Comparison of ENCODE assay signal across 24 cellular contexts in genomic region chr9:126159661-126160060, GRCh38.
"Had no signal": no experiment of that assay in that cellular context is flagged by ENCODE, and none has a peak within 500 bp of the region (broad histone marks: within the 10 kb centered on the region; RNA-seq: fewer than 3 reads in every experiment).

No MANE protein-coding gene starts in this region.

- H3K9me3 ChIP-seq: ascending aorta, breast epithelium, neutrophil, SK-N-SH, suprapubic skin, upper lobe of left lung had no signal

- H3K9me2 ChIP-seq: SK-N-SH had no signal

- H3K27ac Mint-ChIP-seq: activated CD8-positive, alpha-beta T cell treated with anti-CD3 and anti-CD28 coated beads, Interleukin-2, amount 10 ng/mL, durations not matched to agents 7 days and 5 days; activated naive CD4-positive, alpha-beta T cell treated with anti-CD3 and anti-CD28 coated beads for 36 hours; activated naive CD8-positive, alpha-beta T cell treated with anti-CD3 and anti-CD28 coated beads, Interleukin-2, amount 50 U/mL, for 24 hours; activated T-helper 2 cell treated with anti-CD3 and anti-CD28 coated beads, Interferon-gamma antibody, Interleukin-2, Interleukin-4, amounts not matched to agents 10 μg/mL and 5 μg/mL and 100 μg/mL, durations not matched to agents 14 hours and 24 hours and 36 hours; dendritic cell treated with granulocyte-macrophage colony-stimulating factor and Interleukin-4, amounts not matched to agents 40 ng/mL and 50 ng/mL, for 4 days; effector memory CD8-positive, alpha-beta T cell; naive B cell; T-cell had no signal

- H3K9ac ChIP-seq: SK-N-SH had no signal

- DNase-seq: activated CD4-positive, alpha-beta T cell treated with anti-CD3 and anti-CD28 coated beads for 1 hour; activated CD8-positive, alpha-beta T cell treated with anti-CD3 and anti-CD28 coated beads, Interleukin-2, amount 10 ng/mL, durations not matched to agents 7 days and 5 days; activated naive CD4-positive, alpha-beta T cell treated with anti-CD3 and anti-CD28 coated beads for 36 hours; activated naive CD8-positive, alpha-beta T cell treated with anti-CD3 and anti-CD28 coated beads, Interleukin-2, amount 50 U/mL, for 24 hours; cerebellar nuclear complex; effector memory CD8-positive, alpha-beta T cell; left cardiac atrium; naive B cell; SK-N-SH; small intestine; stimulated activated CD4-positive, alpha-beta T cell treated with anti-CD3 and anti-CD28 coated beads, Interleukin-4, amount 100 ng/mL, for 4 hours; stimulated activated CD8-positive, alpha-beta memory T cell treated with anti-CD3 and anti-CD28 coated beads, Interleukin-4, amount 100 ng/mL, for 48 hours; stimulated activated naive CD4-positive, alpha-beta T cell treated with Interleukin-2 at 50 U/mL for 16 hours; T1000; upper lobe of left lung had no signal

- H3K4me2 ChIP-seq: SK-N-SH had no signal

- H3K4me3 ChIP-seq: ascending aorta, breast epithelium, suprapubic skin, upper lobe of left lung had no signal

- H3K27me3 ChIP-seq: ascending aorta, upper lobe of left lung had no signal

- H3K9me3 Mint-ChIP-seq: activated naive CD4-positive, alpha-beta T cell treated with anti-CD3 and anti-CD28 coated beads for 36 hours; activated naive CD8-positive, alpha-beta T cell treated with anti-CD3 and anti-CD28 coated beads, Interleukin-2, amount 50 U/mL, for 24 hours; activated T-helper 2 cell treated with anti-CD3 and anti-CD28 coated beads, Interferon-gamma antibody, Interleukin-2, Interleukin-4, amounts not matched to agents 10 μg/mL and 5 μg/mL and 100 μg/mL, durations not matched to agents 14 hours and 24 hours and 36 hours; dendritic cell treated with granulocyte-macrophage colony-stimulating factor and Interleukin-4, amounts not matched to agents 40 ng/mL and 50 ng/mL, for 4 days; effector memory CD8-positive, alpha-beta T cell; naive B cell; T-cell had no signal

- H3K36me3 Mint-ChIP-seq: naive B cell, T-cell had no signal

- H3K27me3 Mint-ChIP-seq: dendritic cell treated with granulocyte-macrophage colony-stimulating factor and Interleukin-4, amounts not matched to agents 40 ng/mL and 50 ng/mL, for 4 days had no signal

- H3K4me3 Mint-ChIP-seq: activated CD8-positive, alpha-beta T cell treated with anti-CD3 and anti-CD28 coated beads, Interleukin-2, amount 10 ng/mL, durations not matched to agents 7 days and 5 days; activated naive CD4-positive, alpha-beta T cell treated with anti-CD3 and anti-CD28 coated beads for 36 hours; activated naive CD8-positive, alpha-beta T cell treated with anti-CD3 and anti-CD28 coated beads, Interleukin-2, amount 50 U/mL, for 24 hours; dendritic cell treated with granulocyte-macrophage colony-stimulating factor and Interleukin-4, amounts not matched to agents 40 ng/mL and 50 ng/mL, for 4 days; effector memory CD8-positive, alpha-beta T cell; naive B cell; T-cell had no signal

- H3K4me1 Mint-ChIP-seq: activated naive CD8-positive, alpha-beta T cell treated with anti-CD3 and anti-CD28 coated beads, Interleukin-2, amount 50 U/mL, for 24 hours; T-cell had no signal

- ATAC-seq: activated CD8-positive, alpha-beta T cell treated with anti-CD3 and anti-CD28 coated beads, Interleukin-2, amount 10 ng/mL, durations not matched to agents 7 days and 5 days; activated naive CD8-positive, alpha-beta T cell treated with anti-CD3 and anti-CD28 coated beads, Interleukin-2, amount 50 U/mL, for 24 hours; effector memory CD8-positive, alpha-beta T cell; left cardiac atrium; T-cell had no signal

- H3K36me3 ChIP-seq: ascending aorta, breast epithelium, neutrophil, suprapubic skin, upper lobe of left lung had no signal

- H3K27ac ChIP-seq: ascending aorta, breast epithelium, epithelial cell of prostate, neutrophil, suprapubic skin, upper lobe of left lung, VCaP had no signal
